In the genomic region with DNA sequence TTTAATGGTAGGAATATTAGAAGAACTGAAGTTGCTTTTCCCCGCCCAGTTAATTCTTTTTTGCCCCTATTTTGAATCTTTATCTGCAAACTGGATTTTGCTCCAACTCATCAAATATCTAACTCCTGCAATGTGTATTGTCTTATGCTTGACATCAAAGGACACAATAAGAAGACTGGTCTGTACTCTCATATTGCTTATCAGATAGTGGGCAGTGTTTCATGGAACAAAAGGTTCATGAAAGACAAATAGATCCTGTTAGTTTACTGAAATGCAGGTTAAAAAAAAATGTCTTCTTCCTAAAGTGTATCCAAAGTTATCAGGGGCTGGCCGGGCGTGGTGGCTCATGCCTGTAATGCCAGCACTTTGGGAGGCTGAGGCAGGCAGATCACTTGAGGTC, we compare ENCODE assay signal across 25 cellular contexts.
"Had no signal": no experiment of that assay in that cellular context is flagged by ENCODE, and none has a peak within 500 bp of the region (broad histone marks: within the 10 kb centered on the region; RNA-seq: fewer than 3 reads in every experiment).

No MANE protein-coding gene starts in this region.

- ATAC-seq: left lobe of liver, mucosa of descending colon had no signal

- H3K27me3 ChIP-seq: esophagus squamous epithelium, ovary, sigmoid colon, stomach, thyroid gland, vagina had no signal

- H3K9me3 ChIP-seq: esophagus squamous epithelium, mucosa of descending colon, ovary, sigmoid colon, stomach, thyroid gland, vagina had no signal

- H3K4me3 Mint-ChIP-seq: effector memory CD8-positive, alpha-beta T cell; memory B cell; mesothelial cell of epicardium; nephron progenitor cell; stimulated activated effector memory CD8-positive, alpha-beta T cell treated with anti-CD3 and anti-CD28 coated beads, Interleukin-12 subunit alpha, Interleukin-12 subunit beta, amount 100 ng/mL, for 72 hours had no signal

- H3K27ac ChIP-seq: esophagus squamous epithelium, ovary, sigmoid colon, stomach, thyroid gland, vagina had no signal

- H3K9me3 Mint-ChIP-seq: effector memory CD8-positive, alpha-beta T cell; memory B cell; mesothelial cell of epicardium; naive B cell; stimulated activated effector memory CD8-positive, alpha-beta T cell treated with anti-CD3 and anti-CD28 coated beads, Interleukin-12 subunit alpha, Interleukin-12 subunit beta, amount 100 ng/mL, for 72 hours had no signal

- H3K4me3 ChIP-seq: esophagus squamous epithelium, lung, mucosa of descending colon, ovary, sigmoid colon, stomach, thyroid gland, vagina had no signal

- H3K4me1 ChIP-seq: sigmoid colon, stomach, thyroid gland, vagina had no signal

- H3K36me3 ChIP-seq: esophagus squamous epithelium, ovary, sigmoid colon, stomach, thyroid gland, vagina had no signal

- H3K4me1 Mint-ChIP-seq: mesothelial cell of epicardium; nephron progenitor cell; stimulated activated effector memory CD8-positive, alpha-beta T cell treated with anti-CD3 and anti-CD28 coated beads, Interleukin-12 subunit alpha, Interleukin-12 subunit beta, amount 100 ng/mL, for 72 hours had no signal

- H3K27ac Mint-ChIP-seq: memory B cell; mesothelial cell of epicardium; nephron progenitor cell; stimulated activated effector memory CD8-positive, alpha-beta T cell treated with anti-CD3 and anti-CD28 coated beads, Interleukin-12 subunit alpha, Interleukin-12 subunit beta, amount 100 ng/mL, for 72 hours had no signal

- H3K27me3 Mint-ChIP-seq: naive B cell had no signal

- H3K36me3 Mint-ChIP-seq: memory B cell; mesothelial cell of epicardium; naive B cell; stimulated activated effector memory CD8-positive, alpha-beta T cell treated with anti-CD3 and anti-CD28 coated beads, Interleukin-12 subunit alpha, Interleukin-12 subunit beta, amount 100 ng/mL, for 72 hours had no signal

- DNase-seq: cortex of kidney; effector memory CD8-positive, alpha-beta T cell; erythroblast; esophagus squamous epithelium; foreskin melanocyte; glutamatergic neuron; mucosa of descending colon; naive B cell; nephron progenitor cell; occipital lobe; ovary; posterior cingulate gyrus; sigmoid colon; stimulated activated CD4-positive, alpha-beta T cell treated with anti-CD3 and anti-CD28 coated beads, Interleukin-2, amount 100 ng/mL, for 24 hours; stimulated activated CD4-positive, alpha-beta T cell treated with anti-CD3 and anti-CD28 coated beads, Interleukin-4, amount 100 ng/mL, for 24 hours; stimulated activated naive CD4-positive, alpha-beta T cell treated with Interleukin-2 at 50 U/mL for 16 hours; stomach; thyroid gland; trophoblast cell had no signal
